ENCODE assay signal across 8 cellular contexts in the genomic region with DNA sequence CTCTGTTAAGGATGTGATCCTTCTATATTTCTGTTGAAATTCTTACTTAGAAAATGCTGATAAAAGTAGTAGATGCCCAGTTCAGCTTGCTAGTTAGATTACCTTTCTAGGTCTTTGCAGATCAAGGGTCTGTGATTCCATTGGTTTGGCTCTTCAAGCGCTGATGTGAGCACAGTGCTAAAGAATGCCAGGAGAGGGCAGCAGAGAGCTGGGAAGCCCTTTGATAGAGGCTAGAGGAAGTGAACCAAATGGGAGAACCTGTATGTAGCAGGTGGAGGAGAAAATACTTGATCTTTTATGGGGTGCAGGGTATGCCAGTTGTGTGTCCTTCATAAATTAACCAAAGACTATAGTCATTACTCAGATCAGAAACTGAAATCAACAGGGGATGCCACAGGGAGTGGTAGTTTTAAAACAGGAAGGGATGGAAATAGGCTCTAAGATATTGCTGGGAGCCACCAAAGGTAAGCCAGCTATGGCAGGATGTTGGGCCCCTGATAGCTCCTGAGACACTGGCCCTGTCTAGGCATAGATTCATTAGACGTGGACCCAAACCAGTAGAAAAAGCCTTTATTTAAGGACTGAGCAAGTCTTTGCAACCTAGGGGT.
A peak's percentile ranks its signal among the peaks of the same experiment; 100 is the strongest.
DNase-seq lines count a peak whose midpoint lies in the region; ATAC-seq and TF ChIP-seq lines count a peak whose summit lies in the region.

No MANE protein-coding gene starts in this region.

- no peak overlapping the region for H2AFZ ChIP-seq in hepatocyte

- H3K4me1 ChIP-seq in hepatocyte (ENCODE audit: insufficient read depth) (no peaks in the 10 kb centered on the region), sigmoid colon (no peaks in the 10 kb centered on the region)

- peak; percentile 94 for ATAC-seq in HG02610 (IDR thresholded peaks at IDR 0.05; ENCODE audit: unreplicated experiment)

- TF ChIP-seq EP300 in sigmoid colon (IDR thresholded peaks at IDR 0.05): no peak

- H3K9me3 ChIP-seq in hepatocyte (ENCODE audit: low read depth) (no peaks in the 10 kb centered on the region), sigmoid colon (no peaks in the 10 kb centered on the region)

- H4K20me1 ChIP-seq in hepatocyte (ENCODE audit: insufficient read depth, poor library complexity, severe bottlenecking): no peaks in the 10 kb centered on the region

- no peak overlapping the region for H3K27ac ChIP-seq in hepatocyte
- H3K27ac ChIP-seq in sigmoid colon: no peak overlapping the region

- no peak overlapping the region for H3K4me3 ChIP-seq in hepatocyte
- no peak overlapping the region for H3K4me3 ChIP-seq in sigmoid colon

- H3K79me2 ChIP-seq in hepatocyte: no peaks in the 10 kb centered on the region

- TF ChIP-seq CTCF in hepatocyte (IDR thresholded peaks at IDR 0.05; ENCODE audit: poor library complexity) (peak; percentile 94), sigmoid colon (IDR thresholded peaks at IDR 0.05) (peak; percentile 64 to 83 (median 74))

- no peak for TF ChIP-seq POLR2A in sigmoid colon (IDR thresholded peaks at IDR 0.05)

- H3K27me3 ChIP-seq in hepatocyte (no peaks in the 10 kb centered on the region), sigmoid colon (no peaks in the 10 kb centered on the region)

- intact Hi-C loops in sigmoid colon (cut with DNase I): loop anchor here (5.0 kb wide), 1 partner anchor 600 kb away; no protein-coding TSS in a partner anchor

- H3K4me2 ChIP-seq in hepatocyte: no peak overlapping the region

- no peaks in the 10 kb centered on the region for H3K36me3 ChIP-seq in hepatocyte (replicated peaks; ENCODE audit: insufficient read depth, low read depth)
- H3K36me3 ChIP-seq in sigmoid colon: no peaks in the 10 kb centered on the region

- no peaks in the 10 kb centered on the region for H3K9me2 ChIP-seq in hepatocyte (replicated peaks; ENCODE audit: insufficient read depth)

- DNase-seq in NCI-H2227 (lab: John Stamatoyannopoulos, UW; ENCODE audit: unreplicated experiment): peak; percentile 52
- DNase-seq in NCI-H2227 treated with DMSO at 0.1 percent for 48 hours (lab: John Stamatoyannopoulos, UW): no peak
- peak; percentile 82 for DNase-seq in NCI-H1092 (lab: John Stamatoyannopoulos, UW)
- DNase-seq in SKM-1 treated with dmso at 0.1 percent for 144 hours (lab: John Stamatoyannopoulos, UW; ENCODE audit: unreplicated experiment): peak; percentile 56
- DNase-seq in amygdala (lab: John Stamatoyannopoulos, UW): peak in 47 of 56 donors; percentile 2 to 81 (median 31)
- peak; percentile 88 for DNase-seq in hepatocyte (ENCODE audit: low spot score)
- DNase-seq in sigmoid colon: peak; percentile 77

- 15% methylated on average over 2 of the region's 2 CpGs for WGBS in hepatocyte (ENCODE audit: low lambda C conversion rate, missing lambda C conversion rate)
- 25 to 27% methylated on average over 2 of the region's 2 CpGs for WGBS in sigmoid colon, 2 donors
